Comparison of ENCODE assay signal across 8 cellular contexts in genomic region chr15:99371180-99372103, GRCh38.
DNase-seq lines count a peak whose midpoint lies in the region; ATAC-seq, FAIRE-seq and TF ChIP-seq lines count a peak whose summit lies in the region.

No MANE protein-coding gene starts in this region.

- no peak overlapping the region for H4K91ac ChIP-seq in H9 (ENCODE audit: insufficient read length, low read depth, low read length)

- H3K23ac ChIP-seq in H9 (ENCODE audit: insufficient read length, low read depth, low read length), result no peak overlapping the region

- no peak overlapping the region for H3K14ac ChIP-seq in H9 (ENCODE audit: insufficient read depth, low read length)

- TF ChIP-seq CTCF in fibroblast of villous mesenchyme (IDR thresholded peaks at IDR 0.05; ENCODE audit: insufficient read depth, low read depth, low read length) (no peak), H9 (conservative IDR thresholded peaks at IDR 0.05) (no peak)

- H3K36me3 Mint-ChIP-seq in H9 (ENCODE audit: insufficient read depth in 1 of 3, low read depth in 3 of 3), result peaks cover 17 to 33% (median 21%) of the 10 kb centered on the region in 3 experiments

- H2BK20ac ChIP-seq in H9 (ENCODE audit: low read depth, low read length, poor library complexity, severe bottlenecking), result no peak overlapping the region

- no peaks in the 10 kb centered on the region for H3K27me3 Mint-ChIP-seq in H9 (ENCODE audit: low read depth)

- peaks cover 2% of the 10 kb centered on the region for H3K9me3 ChIP-seq in H9 (ENCODE audit: control insufficient read depth, low read depth, low read length)

- no peaks in the 10 kb centered on the region for H3K79me1 ChIP-seq in H9 (ENCODE audit: insufficient read depth, low read depth, low read length, poor library complexity, severe bottlenecking)

- no peak overlapping the region for H3K4ac ChIP-seq in H9 (ENCODE audit: low read depth, low read length)

- no peak overlapping the region for H3K4me3 ChIP-seq in fibroblast of villous mesenchyme (ENCODE audit: low read depth, low read length)

- no peaks in the 10 kb centered on the region for H3K23me2 ChIP-seq in H9 (ENCODE audit: insufficient read length, low read depth, low read length, poor library complexity, severe bottlenecking)

- H3K27ac Mint-ChIP-seq in H9, result peak overlapping the region in 1 of 3 experiments; percentile 19; a peak in 3 of 7 replicates

- no peak overlapping the region for H3K4me2 ChIP-seq in H9 (ENCODE audit: insufficient read depth, insufficient read length, low read length)

- H3K79me2 ChIP-seq in H9 (ENCODE audit: insufficient read depth, low read length), result no peaks in the 10 kb centered on the region

- H4K8ac ChIP-seq in H9 (replicated peaks; ENCODE audit: insufficient read length, low read depth, low read length), result no peak overlapping the region

- no peaks in the 10 kb centered on the region for H3K27me3 ChIP-seq in H9 (ENCODE audit: insufficient read depth, low read length)

- no peak overlapping the region for H2AFZ ChIP-seq in H9 (ENCODE audit: low read length)

- no peak overlapping the region for H3K4me3 Mint-ChIP-seq in H9

- H3K4me1 Mint-ChIP-seq in H9, result peaks cover 6 to 12% of the 10 kb centered on the region in 2 experiments

- no peaks in the 10 kb centered on the region for H4K20me1 ChIP-seq in H9 (ENCODE audit: control insufficient read depth, insufficient read depth, insufficient read length)

- no peak overlapping the region for H2AK5ac ChIP-seq in H9 (ENCODE audit: insufficient read length, low read length)

- H3K27ac ChIP-seq in H9 (ENCODE audit: insufficient read length, low read depth, low read length), result no peak overlapping the region

- DNase-seq in GM12892 (ENCODE audit: insufficient read length) (no peak), fibroblast of villous mesenchyme (ENCODE audit: low read depth) (peak; percentile 11), H9 (no peak), middle frontal gyrus (ENCODE audit: extremely low spot score, low spot score) (no peak), NCI-H1436 treated with DMSO at 0.1 percent for 48 hours (lab: John Stamatoyannopoulos, UW) (no peak), GM19240 (ENCODE audit: insufficient read length, low spot score) (no peak)

- no peak overlapping the region for H2BK12ac ChIP-seq in H9 (ENCODE audit: insufficient read length, low read depth, low read length)

- no CpG with 5 or more reads among the region's 4 CpGs for WGBS in H9 (ENCODE audit: extremely low coverage, insufficient read length, low lambda C conversion rate)

- H3K4me1 ChIP-seq in H9 (ENCODE audit: insufficient read depth, low read length), result no peaks in the 10 kb centered on the region

- no peak overlapping the region for H4K5ac ChIP-seq in H9 (ENCODE audit: insufficient read length, low read depth, low read length)

- no peak overlapping the region for H2BK120ac ChIP-seq in H9 (ENCODE audit: low read depth, low read length, poor library complexity, severe bottlenecking)

- H3K18ac ChIP-seq in H9 (ENCODE audit: insufficient read length, low read depth, low read length), result no peak overlapping the region

- no peak overlapping the region for H3T11ph ChIP-seq in H9 (ENCODE audit: low read length)

- no peak overlapping the region for H2BK5ac ChIP-seq in H9 (ENCODE audit: insufficient read length, low read length)

- no peak overlapping the region for H2BK15ac ChIP-seq in H9 (ENCODE audit: low read depth, low read length)

- no peak overlapping the region for H3K56ac ChIP-seq in H9 (ENCODE audit: insufficient read length, low read depth, low read length)

- FAIRE-seq in GM12892 (lab: Jason Lieb, UNC), result peak; percentile 68

- ATAC-seq in GM21447 (IDR thresholded peaks at IDR 0.05; ENCODE audit: unreplicated experiment), result peak; percentile 89
- peak; percentile 69 for ATAC-seq in HG03571 (IDR thresholded peaks at IDR 0.05; ENCODE audit: unreplicated experiment)

- no peak overlapping the region for H3K9ac ChIP-seq in H9 (ENCODE audit: extremely low read depth, insufficient read length, low read length)

- peaks cover 17 to 27% of the 10 kb centered on the region in 2 experiments for H3K9me3 Mint-ChIP-seq in H9

- no peak for TF ChIP-seq POLR2A in GM12892 (IDR thresholded peaks at IDR 0.05; ENCODE audit: low read depth, low read length)
